In genomic region chr4:185110375-185110823, GRCh38 we compare ENCODE assay signal across 16 cellular contexts. TPM values are rescaled to one million over a fixed set of nuclear protein-coding genes. Genes with fewer than 3 reads are reported as not detected.
DNase-seq lines count a peak whose midpoint lies in the region; ATAC-seq and TF ChIP-seq lines count a peak whose summit lies in the region.
"Had no signal": no experiment of that assay in that cellular context is flagged by ENCODE, and none has a peak within 500 bp of the region (broad histone marks: within the 10 kb centered on the region; RNA-seq: fewer than 3 reads in every experiment).

No MANE protein-coding gene starts in this region.

- peak overlapping the region; percentile 74 for H2AFZ ChIP-seq in HCT116 (ENCODE audit: low read depth, low read length, poor library complexity, severe bottlenecking)

- H3K9me2 ChIP-seq in HCT116 (ENCODE audit: insufficient read depth) = no peaks in the 10 kb centered on the region

- peak overlapping the region in 1 of 2 experiments; percentile 36; a peak in 2 of 4 replicates for H3K4me3 ChIP-seq in HCT116 (replicated peaks in 1 of 2; ENCODE audit: low read depth in 1 of 2, low read length in 2 of 2)

- 0 out of 2 replicates have a peak overlapping the region, but pooled peaks have one; percentile 19 for H3K9ac ChIP-seq in HCT116 (ENCODE audit: low read length)

- peak overlapping the region; percentile 61 for H3K4me2 ChIP-seq in HCT116 (ENCODE audit: low read length)

- peak; percentile 70 for DNase-seq in HCT116 (ENCODE audit: low read depth, low spot score)
- DNase-seq in M059J (ENCODE audit: low read depth) = peak; percentile 52
- DNase-seq in left colon = no peak
- DNase-seq in renal cortical epithelial cell (ENCODE audit: low read depth) = peak; percentile 94
- no peak for DNase-seq in HuH-7.5 (ENCODE audit: low spot score)
- no peak for DNase-seq in islet precursor cell
- DNase-seq: BE2C; CD4-positive, alpha-beta T cell; DMS53; KBM-7; NCI-H1105; NCI-H1694; NCI-H226; NCI-H524 treated with DMSO at 0.1 percent for 48 hours had no signal

- peaks cover 34 to 62% of the 10 kb centered on the region in 2 experiments for H3K4me1 ChIP-seq in HCT116 (ENCODE audit: control insufficient read depth in 1 of 2, insufficient read depth in 2 of 2, low read length in 2 of 2)

- ATAC-seq in HCT116 (peak; percentile 37), left colon (peak; percentile 44), GM18873 (IDR thresholded peaks at IDR 0.05; ENCODE audit: low FRiP score, unreplicated experiment) (no peak), GM18517 (IDR thresholded peaks at IDR 0.05; ENCODE audit: unreplicated experiment) (no peak)

- TF ChIP-seq RAD21 in HCT116 (IDR thresholded peaks at IDR 0.05; ENCODE audit: low read depth) = no peak

- intact Hi-C loops in HCT116 (cut with micrococcal nuclease) = loop anchor here (10.0 kb wide), 1 partner anchor 194 kb away; no protein-coding TSS in a partner anchor
- intact Hi-C loops in left colon (cut with DNase I, micrococcal nuclease) = no loop called here

- TF ChIP-seq POLR2A in HCT116 (IDR thresholded peaks at IDR 0.05; ENCODE audit: borderline replicate concordance, extremely low read depth, insufficient read depth, insufficient read length) = no peak

- RAD21 ChIA-PET in HCT116 (lab: Charles Lee; ENCODE audit: low non-redundant PET in 1 of 2, low total read pairs in 2 of 2, uncharacterized antibody in 2 of 2, unreplicated experiment in 2 of 2) = no interaction called here

- BruUV-seq in HCT116 (replicated peaks; lab: Mats Ljungman, UMichigan) = no TSS peak

- peak overlapping the region; percentile 67 for H3K27ac ChIP-seq in HCT116 (ENCODE audit: low read depth, low read length)

- no peaks in the 10 kb centered on the region for H3K27me3 ChIP-seq in HCT116 (ENCODE audit: insufficient read depth, low read length)
- H3K27me3 ChIP-seq: BE2C had no signal

- no peaks in the 10 kb centered on the region for H3K79me2 ChIP-seq in HCT116 (ENCODE audit: insufficient read depth, low read length)

- CTCF ChIA-PET in HCT116 (lab: Charles Lee) = interaction anchor here (0.9 to 1.1 kb wide), 2 partner anchors 15 to 70 kb away, joined by 4 read pairs; no protein-coding TSS in a partner anchor

- H4K20me1 ChIP-seq in HCT116 (ENCODE audit: insufficient read depth) = no peaks in the 10 kb centered on the region

- 0 out of 4 replicates have a peak, but pooled peaks cover 0 to 4% of the 10 kb centered on the region in 2 experiments for H3K9me3 ChIP-seq in HCT116 (ENCODE audit: control insufficient read depth in 1 of 2, insufficient read depth in 1 of 2, low read depth in 1 of 2, low read length in 2 of 2)
- H3K9me3 ChIP-seq: BE2C had no signal

- POLR2A ChIA-PET in HCT116 (lab: Charles Lee) = interaction anchor here (0.8 kb wide), 1 partner anchor 24 kb away, joined by 3 read pairs; no protein-coding TSS in a partner anchor

- TF ChIP-seq CTCF in HCT116 (IDR thresholded peaks at IDR 0.05 in 2 of 3, conservative IDR thresholded peaks at IDR 0.05 in 1 of 3; ENCODE audit: borderline replicate concordance in 1 of 3, insufficient read depth in 1 of 3, low read depth in 2 of 3, low read length in 2 of 3) = peak in 1 of 3 experiments; percentile 12; a peak in 1 of 6 replicates

- H3K36me3 ChIP-seq in HCT116 (ENCODE audit: control insufficient read depth in 1 of 2, insufficient read depth in 2 of 2, low read length in 2 of 2) = no peaks in the 10 kb centered on the region
- H3K36me3 ChIP-seq: BE2C had no signal

TF ChIP-seq in HCT116, 20 proteins besides CTCF, POLR2A, EP300 and RAD21:
- TF ChIP-seq EZH2phosphoT487 (IDR thresholded peaks at IDR 0.05; ENCODE audit: borderline replicate concordance) = no peak
- TF ChIP-seq FOSL1 (IDR thresholded peaks at IDR 0.05; ENCODE audit: low read depth) = peak; percentile 63; the same call in 1 of the 2 replicates
- TF ChIP-seq MAX (IDR thresholded peaks at IDR 0.05) = 0 out of 2 replicates have a peak, but pooled peaks have one; percentile 39
- TF ChIP-seq ZNF274 (IDR thresholded peaks at IDR 0.05; ENCODE audit: low read depth, low read length) = no peak
- TF ChIP-seq SP1 (IDR thresholded peaks at IDR 0.05; ENCODE audit: low read depth) = peak; percentile 32
- TF ChIP-seq, protein P1, sequence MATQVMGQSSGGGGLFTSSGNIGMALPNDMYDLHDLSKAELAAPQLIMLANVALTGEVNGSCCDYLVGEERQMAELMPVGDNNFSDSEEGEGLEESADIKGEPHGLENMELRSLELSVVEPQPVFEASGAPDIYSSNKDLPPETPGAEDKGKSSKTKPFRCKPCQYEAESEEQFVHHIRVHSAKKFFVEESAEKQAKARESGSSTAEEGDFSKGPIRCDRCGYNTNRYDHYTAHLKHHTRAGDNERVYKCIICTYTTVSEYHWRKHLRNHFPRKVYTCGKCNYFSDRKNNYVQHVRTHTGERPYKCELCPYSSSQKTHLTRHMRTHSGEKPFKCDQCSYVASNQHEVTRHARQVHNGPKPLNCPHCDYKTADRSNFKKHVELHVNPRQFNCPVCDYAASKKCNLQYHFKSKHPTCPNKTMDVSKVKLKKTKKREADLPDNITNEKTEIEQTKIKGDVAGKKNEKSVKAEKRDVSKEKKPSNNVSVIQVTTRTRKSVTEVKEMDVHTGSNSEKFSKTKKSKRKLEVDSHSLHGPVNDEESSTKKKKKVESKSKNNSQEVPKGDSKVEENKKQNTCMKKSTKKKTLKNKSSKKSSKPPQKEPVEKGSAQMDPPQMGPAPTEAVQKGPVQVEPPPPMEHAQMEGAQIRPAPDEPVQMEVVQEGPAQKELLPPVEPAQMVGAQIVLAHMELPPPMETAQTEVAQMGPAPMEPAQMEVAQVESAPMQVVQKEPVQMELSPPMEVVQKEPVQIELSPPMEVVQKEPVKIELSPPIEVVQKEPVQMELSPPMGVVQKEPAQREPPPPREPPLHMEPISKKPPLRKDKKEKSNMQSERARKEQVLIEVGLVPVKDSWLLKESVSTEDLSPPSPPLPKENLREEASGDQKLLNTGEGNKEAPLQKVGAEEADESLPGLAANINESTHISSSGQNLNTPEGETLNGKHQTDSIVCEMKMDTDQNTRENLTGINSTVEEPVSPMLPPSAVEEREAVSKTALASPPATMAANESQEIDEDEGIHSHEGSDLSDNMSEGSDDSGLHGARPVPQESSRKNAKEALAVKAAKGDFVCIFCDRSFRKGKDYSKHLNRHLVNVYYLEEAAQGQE (IDR thresholded peaks at IDR 0.05; ENCODE audit: low read depth) = no peak
- peak; percentile 78 for TF ChIP-seq EGR1 (IDR thresholded peaks at IDR 0.05; ENCODE audit: low read depth)
- TF ChIP-seq YY1 (IDR thresholded peaks at IDR 0.05; ENCODE audit: extremely low read depth, insufficient replicate concordance, low read depth, low read length) = no peak
- peak; percentile 84 for TF ChIP-seq CBX3 (IDR thresholded peaks at IDR 0.05; ENCODE audit: low read depth)
- TF ChIP-seq ZFX (IDR thresholded peaks at IDR 0.05) = no peak
- peak; percentile 88 for TF ChIP-seq SRF (IDR thresholded peaks at IDR 0.05; ENCODE audit: low read depth)
- TF ChIP-seq JUND (IDR thresholded peaks at IDR 0.05) = peak; percentile 58

RNA-seq across cellular contexts. Expression of gene SLC25A4, which starts 32.7 kb away (rescaled TPM):
- total RNA-seq in HCT116 (2021; ENCODE audit: unreplicated experiment) = 27.9 TPM
- polyA plus RNA-seq in HCT116 (2012) = 29.4 and 34.0 TPM in 2 replicates
- total RNA-seq in M059J (2014; rRNA removed; shearing (Covaris generic)) = 22.3 and 22.4 TPM in 2 replicates
- total RNA-seq in left colon = 10 to 100 TPM; 37.9 to 43.9 TPM
- 25.7 and 30.9 TPM in 2 replicates for total RNA-seq in renal cortical epithelial cell

Comparison
In these comparisons a context has a peak if more than half of its experiments do, and no peak if none do; other contexts are left out.
1. ATAC-seq: peak in HCT116 (single experiment) and left colon (single experiment); none in GM18873 (single experiment) and GM18517 (single experiment).
2. DNase-seq: peak in HCT116 (single experiment), M059J (single experiment) and renal cortical epithelial cell (single experiment); none in left colon (0 of 2), HuH-7.5 (single experiment) and islet precursor cell (single experiment).